Comparison of ENCODE assay signal across 13 cellular contexts in genomic region chr3:53821631-53822068, GRCh38. TPM values are rescaled to one million over a fixed set of nuclear protein-coding genes. Genes with fewer than 3 reads are reported as not detected.
A peak's percentile ranks its signal among the peaks of the same experiment; 100 is the strongest.
DNase-seq lines count a peak whose midpoint lies in the region; ATAC-seq and TF ChIP-seq lines count a peak whose summit lies in the region.
"Had no signal": no experiment of that assay in that cellular context is flagged by ENCODE, and none has a peak within 500 bp of the region (broad histone marks: within the 10 kb centered on the region; RNA-seq: fewer than 3 reads in every experiment).

No MANE protein-coding gene starts in this region.

- H3K4me3 ChIP-seq in PC-9 = no peak overlapping the region
- H3K4me3 ChIP-seq in upper lobe of left lung = no peak overlapping the region
- H3K4me3 ChIP-seq: BLaER1 treated with 17β-estradiol and CSF1 and Interleukin-3, amounts not matched to agents 10 nM and 100 nM; esophagus squamous epithelium; lower lobe of right lung had no signal

- H3K27me3 ChIP-seq in PC-9 (ENCODE audit: insufficient read depth, low read depth) = peaks cover 68% of the 10 kb centered on the region
- H3K27me3 ChIP-seq in upper lobe of left lung = no peaks in the 10 kb centered on the region
- H3K27me3 ChIP-seq: BLaER1 treated with 17β-estradiol and CSF1 and Interleukin-3, amounts not matched to agents 10 nM and 100 nM had no signal

- 56 to 59% methylated on average over 4 of the region's 4 CpGs for WGBS in upper lobe of left lung, 2 donors

- H3F3A ChIP-seq in PC-9 (ENCODE audit: insufficient read depth, low read depth) = no peaks in the 10 kb centered on the region

- H3K9me2 ChIP-seq in PC-9 (ENCODE audit: insufficient read depth) = no peaks in the 10 kb centered on the region

- TF ChIP-seq POLR2A in upper lobe of left lung (IDR thresholded peaks at IDR 0.05) = no peak

- H3K36me3 ChIP-seq in PC-9 (ENCODE audit: low read depth) (no peaks in the 10 kb centered on the region), upper lobe of left lung (peaks cover 0 to 10% (median 6%) of the 10 kb centered on the region in 4 donors)
- H3K36me3 ChIP-seq: BLaER1 treated with 17β-estradiol and CSF1 and Interleukin-3, amounts not matched to agents 10 nM and 100 nM; esophagus squamous epithelium had no signal

- H3K4me2 ChIP-seq in PC-9 = no peak overlapping the region

- H2AFZ ChIP-seq in PC-9 = no peak overlapping the region

- H3K9me3 ChIP-seq in PC-9 (ENCODE audit: insufficient read depth, low read depth) (no peaks in the 10 kb centered on the region), upper lobe of left lung (no peaks in the 10 kb centered on the region)
- H3K9me3 ChIP-seq: BLaER1 treated with 17β-estradiol and CSF1 and Interleukin-3, amounts not matched to agents 10 nM and 100 nM; esophagus squamous epithelium; lower lobe of right lung had no signal

- ATAC-seq in GM21515 (IDR thresholded peaks at IDR 0.05; ENCODE audit: unreplicated experiment) = peak; percentile 52
- no peak for ATAC-seq in upper lobe of left lung (ENCODE audit: low FRiP score in 2 of 2)
- no peak for ATAC-seq in HG03108 (IDR thresholded peaks at IDR 0.05; ENCODE audit: unreplicated experiment)

- no peak for TF ChIP-seq EP300 in upper lobe of left lung (IDR thresholded peaks at IDR 0.05)

- no peak overlapping the region for H3K27ac ChIP-seq in PC-9
- H3K27ac ChIP-seq in upper lobe of left lung = no peak overlapping the region
- H3K27ac ChIP-seq: BLaER1 treated with 17β-estradiol and CSF1 and Interleukin-3, amounts not matched to agents 10 nM and 100 nM; esophagus squamous epithelium; lower lobe of right lung had no signal

- BruUV-seq in PC-9 (replicated peaks; lab: Mats Ljungman, UMichigan) = no TSS peak

- H3K4me1 ChIP-seq in PC-9 (replicated peaks; ENCODE audit: insufficient read depth) (no peaks in the 10 kb centered on the region), upper lobe of left lung (peaks cover 0 to 6% (median 0%) of the 10 kb centered on the region in 4 donors)
- H3K4me1 ChIP-seq: lower lobe of right lung had no signal

- CTCF ChIA-PET in PC-9 (lab: Charles Lee) = no interaction called here

- H3K79me2 ChIP-seq in PC-9 (ENCODE audit: low read depth) = no peaks in the 10 kb centered on the region

- POLR2A ChIA-PET in PC-9 (lab: Charles Lee; ENCODE audit: unreplicated experiment) = no interaction called here

- no peaks in the 10 kb centered on the region for H4K20me1 ChIP-seq in PC-9 (ENCODE audit: insufficient read depth)

- no peak for TF ChIP-seq CTCF in PC-9 (conservative IDR thresholded peaks at IDR 0.05)
- TF ChIP-seq CTCF in upper lobe of left lung (IDR thresholded peaks at IDR 0.05) = no peak

- peak; percentile 78 for DNase-seq in A172 (ENCODE audit: low spot score)
- peak; percentile 64 for DNase-seq in NCI-H345 (lab: John Stamatoyannopoulos, UW)
- peak; percentile 23 for DNase-seq in iris pigment epithelial cell (ENCODE audit: low read depth)
- DNase-seq in PC-9 = no peak
- DNase-seq in upper lobe of left lung = no peak
- DNase-seq in amniotic stem cell (lab: John Stamatoyannopoulos, UW) = no peak
- DNase-seq: activated CD4-positive, alpha-beta T cell treated with anti-CD3 and anti-CD28 coated beads for 48 hours; esophagus squamous epithelium; lower lobe of right lung; stimulated activated CD4-positive, alpha-beta T cell treated with anti-CD3 and anti-CD28 coated beads, Interleukin-12 subunit alpha, Interleukin-12 subunit beta, amount 100 ng/mL, for 4 hours had no signal

- intact Hi-C loops in PC-9 (cut with micrococcal nuclease; ENCODE audit: unreplicated experiment) = no loop called here

RNA-seq across cellular contexts. Expression of gene CHDH, which starts 24.6 kb away (rescaled TPM):
- total RNA-seq in A172 (2014; rRNA removed; shearing (Covaris generic)) = 0.55 and 0.67 TPM in 2 replicates
- total RNA-seq in PC-9 (2021) = 0.28 TPM in 1 of 2 replicates, not detected in the other
- total RNA-seq in upper lobe of left lung = 10 to 100 TPM in 5 of 6 donors, 1 to 10 TPM in 1; 9.1 to 20.9 (median 13.9) TPM

RNA-seq across cellular contexts. Expression of gene IL17RB, which starts 24.7 kb away (rescaled TPM):
- total RNA-seq in A172 (2014; rRNA removed; shearing (Covaris generic)) = not detected in 2 replicates
- total RNA-seq in PC-9 (2021) = not detected in 2 replicates
- total RNA-seq in upper lobe of left lung = 10 to 100 TPM in 1 of 6 donors, 1 to 10 TPM in 5; 3.1 to 15.6 (median 6.3) TPM

Comparison
In these comparisons a context has a peak if more than half of its experiments do, and no peak if none do; other contexts are left out.
1. DNase-seq: peak in A172 (single experiment), NCI-H345 (single experiment) and iris pigment epithelial cell (single experiment); none in PC-9 (0 of 2), upper lobe of left lung (0 of 2) and amniotic stem cell (single experiment).